Comparison of ENCODE assay signal across 2 cellular contexts in genomic region chr18:3793545-3793944, GRCh38.
TF ChIP-seq lines count a peak whose summit lies in the region.

No MANE protein-coding gene starts in this region.

TF ChIP-seq in IMR-90, 13 proteins besides CTCF, POLR2A, EP300 and RAD21:
- TF ChIP-seq CEBPB (IDR thresholded peaks at IDR 0.05; ENCODE audit: low read depth, low read length) = peak; percentile 35; the same call in 1 of the 2 replicates
- no peak for TF ChIP-seq CHD1 (IDR thresholded peaks at IDR 0.05; ENCODE audit: low read depth, low read length)

TF ChIP-seq in H1, 55 proteins besides CTCF, POLR2A, EP300 and RAD21:
- no peak for TF ChIP-seq PHF8 (conservative IDR thresholded peaks at IDR 0.05; ENCODE audit: low read depth, low read length)
- TF ChIP-seq RFX5 (IDR thresholded peaks at IDR 0.05; ENCODE audit: borderline replicate concordance, low read depth, low read length) = no peak
- no peak for TF ChIP-seq CREB1 (IDR thresholded peaks at IDR 0.05)
- no peak for TF ChIP-seq ATF2 (IDR thresholded peaks at IDR 0.05; ENCODE audit: low read length)
- TF ChIP-seq NRF1 (IDR thresholded peaks at IDR 0.05; ENCODE audit: low read depth, low read length) = no peak
- no peak for TF ChIP-seq RNF2 (IDR thresholded peaks at IDR 0.05; ENCODE audit: borderline replicate concordance, low read depth, low read length, missing control alignments, poor library complexity, severe bottlenecking)
- no peak for TF ChIP-seq SRF (IDR thresholded peaks at IDR 0.05; ENCODE audit: low read depth, low read length)
- TF ChIP-seq ASH2L (IDR thresholded peaks at IDR 0.05; ENCODE audit: low read length) = no peak
- TF ChIP-seq NANOG (IDR thresholded peaks at IDR 0.05; ENCODE audit: insufficient read depth, low read depth, low read length, poor library complexity, severe bottlenecking) = no peak
- TF ChIP-seq BACH1 (IDR thresholded peaks at IDR 0.05; ENCODE audit: low read length) = no peak
- no peak for TF ChIP-seq CTBP2 (IDR thresholded peaks at IDR 0.05; ENCODE audit: borderline replicate concordance, insufficient read depth, insufficient read length, low read length)
- TF ChIP-seq SIX5 (IDR thresholded peaks at IDR 0.05; ENCODE audit: low read depth, low read length) = no peak
- TF ChIP-seq SP1 (IDR thresholded peaks at IDR 0.05; ENCODE audit: low read depth, low read length) = no peak
- TF ChIP-seq EGR1 (IDR thresholded peaks at IDR 0.05; ENCODE audit: borderline replicate concordance, low read depth, low read length) = no peak
- no peak for TF ChIP-seq JUN (IDR thresholded peaks at IDR 0.05; ENCODE audit: low read depth, low read length)
- no peak for TF ChIP-seq CHD2 (IDR thresholded peaks at IDR 0.05; ENCODE audit: low read length)
- no peak for TF ChIP-seq POU5F1 (IDR thresholded peaks at IDR 0.05; ENCODE audit: low read depth, low read length)
- TF ChIP-seq CBX8 (IDR thresholded peaks at IDR 0.05; ENCODE audit: borderline replicate concordance, low read depth, low read length) = no peak
- TF ChIP-seq BRCA1 (IDR thresholded peaks at IDR 0.05; ENCODE audit: low read depth, low read length) = no peak
- no peak for TF ChIP-seq ZNF274 (IDR thresholded peaks at IDR 0.05; ENCODE audit: borderline replicate concordance, extremely low read depth, low read length)
TF ChIP-seq in H1: peak in this region for 0.
